11 cellular contexts compared by ENCODE assay signal in genomic region chr5:159971931-159972461, GRCh38. TPM values are rescaled to one million over a fixed set of nuclear protein-coding genes. Genes with fewer than 3 reads are reported as not detected.
DNase-seq lines count a peak whose midpoint lies in the region; ATAC-seq and TF ChIP-seq lines count a peak whose summit lies in the region.
"Had no signal": no experiment of that assay in that cellular context is flagged by ENCODE, and none has a peak within 500 bp of the region (broad histone marks: within the 10 kb centered on the region; RNA-seq: fewer than 3 reads in every experiment).

No MANE protein-coding gene starts in this region.

- peak; percentile 42 for ATAC-seq in stimulated activated naive CD8-positive, alpha-beta T cell treated with anti-CD3 and anti-CD28 coated beads, Interleukin-15, amount 100 ng/mL, for 72 hours

- no peak overlapping the region for H3K27ac ChIP-seq in colonic mucosa

- H3K9me3 ChIP-seq in colonic mucosa: no peaks in the 10 kb centered on the region

- TF ChIP-seq CTCF in colonic mucosa (IDR thresholded peaks at IDR 0.05): no peak

- peak; percentile 21 to 48 for DNase-seq in NCI-H2081 (lab: John Stamatoyannopoulos, UW)
- DNase-seq in NCI-H2081 treated with DMSO at 0.1 percent for 48 hours (lab: John Stamatoyannopoulos, UW): no peak
- DNase-seq in colonic mucosa: no peak
- peak; percentile 50 for DNase-seq in kidney tubule cell (ENCODE audit: low spot score)
- no peak for DNase-seq in stimulated activated naive CD8-positive, alpha-beta T cell treated with anti-CD3 and anti-CD28 coated beads, Interleukin-15, amount 100 ng/mL, for 72 hours
- DNase-seq in activated naive CD4-positive, alpha-beta T cell treated with anti-CD3 and anti-CD28 coated beads, Interleukin-2, amount 50 U/mL, for 16 hours: no peak
- DNase-seq in stimulated activated CD4-positive, alpha-beta T cell treated with anti-CD3 and anti-CD28 coated beads, Interleukin-4, amount 100 ng/mL, for 4 hours: no peak
- DNase-seq in head of caudate nucleus: no peak
- DNase-seq: ACHN, SIG-M5 had no signal

- peaks cover 21% of the 10 kb centered on the region for H3K27me3 ChIP-seq in colonic mucosa

- intact Hi-C loops in colonic mucosa (cut with DNase I): no loop called here
- intact Hi-C loops in head of caudate nucleus (cut with DNase I): no loop called here

- no peaks in the 10 kb centered on the region for H3K4me1 ChIP-seq in colonic mucosa

- H3K9ac ChIP-seq in colonic mucosa (ENCODE audit: low read depth in 2 of 2, low read length in 2 of 2): no peak overlapping the region

- no peaks in the 10 kb centered on the region for H3K9me3 Mint-ChIP-seq in stimulated activated naive CD8-positive, alpha-beta T cell treated with anti-CD3 and anti-CD28 coated beads, Interleukin-15, amount 100 ng/mL, for 72 hours

- H3K27ac Mint-ChIP-seq in stimulated activated naive CD8-positive, alpha-beta T cell treated with anti-CD3 and anti-CD28 coated beads, Interleukin-15, amount 100 ng/mL, for 72 hours: no peak overlapping the region
- H3K27ac Mint-ChIP-seq: activated naive CD8-positive, alpha-beta T cell had no signal

- peaks cover 67% of the 10 kb centered on the region for H3K27me3 Mint-ChIP-seq in stimulated activated naive CD8-positive, alpha-beta T cell treated with anti-CD3 and anti-CD28 coated beads, Interleukin-15, amount 100 ng/mL, for 72 hours

- H3K4me3 ChIP-seq in colonic mucosa: peak overlapping the region; percentile 28

- peaks cover 11% of the 10 kb centered on the region for H3K4me1 Mint-ChIP-seq in stimulated activated naive CD8-positive, alpha-beta T cell treated with anti-CD3 and anti-CD28 coated beads, Interleukin-15, amount 100 ng/mL, for 72 hours

- no peaks in the 10 kb centered on the region for H3K36me3 ChIP-seq in colonic mucosa

- peak overlapping the region in 1 of 2 donors; percentile 47 for H3K4me3 Mint-ChIP-seq in stimulated activated naive CD8-positive, alpha-beta T cell treated with anti-CD3 and anti-CD28 coated beads, Interleukin-15, amount 100 ng/mL, for 72 hours

RNA-seq across cellular contexts. Expression of gene TTC1, which starts 36.9 kb away (rescaled TPM):
- 10 to 100 TPM; 41.1 to 46.4 TPM for total RNA-seq in colonic mucosa

RNA-seq across cellular contexts. Expression of gene ADRA1B, which starts 55.7 kb away (rescaled TPM):
- under 1 TPM; 0.32 to 0.69 TPM for total RNA-seq in colonic mucosa

Comparison
In these comparisons a context has a peak if more than half of its experiments do, and no peak if none do; other contexts are left out.
1. DNase-seq: peak in NCI-H2081 (2 of 2) and kidney tubule cell (single experiment); none in NCI-H2081 treated with DMSO at 0.1 percent for 48 hours (single experiment), colonic mucosa (single experiment), stimulated activated naive CD8-positive, alpha-beta T cell treated with anti-CD3 and anti-CD28 coated beads, Interleukin-15, amount 100 ng/mL, for 72 hours (0 of 2), activated naive CD4-positive, alpha-beta T cell treated with anti-CD3 and anti-CD28 coated beads, Interleukin-2, amount 50 U/mL, for 16 hours (single experiment), stimulated activated CD4-positive, alpha-beta T cell treated with anti-CD3 and anti-CD28 coated beads, Interleukin-4, amount 100 ng/mL, for 4 hours (0 of 2) and head of caudate nucleus (0 of 42).